ENCODE assay signal across 9 cellular contexts in the genomic region with DNA sequence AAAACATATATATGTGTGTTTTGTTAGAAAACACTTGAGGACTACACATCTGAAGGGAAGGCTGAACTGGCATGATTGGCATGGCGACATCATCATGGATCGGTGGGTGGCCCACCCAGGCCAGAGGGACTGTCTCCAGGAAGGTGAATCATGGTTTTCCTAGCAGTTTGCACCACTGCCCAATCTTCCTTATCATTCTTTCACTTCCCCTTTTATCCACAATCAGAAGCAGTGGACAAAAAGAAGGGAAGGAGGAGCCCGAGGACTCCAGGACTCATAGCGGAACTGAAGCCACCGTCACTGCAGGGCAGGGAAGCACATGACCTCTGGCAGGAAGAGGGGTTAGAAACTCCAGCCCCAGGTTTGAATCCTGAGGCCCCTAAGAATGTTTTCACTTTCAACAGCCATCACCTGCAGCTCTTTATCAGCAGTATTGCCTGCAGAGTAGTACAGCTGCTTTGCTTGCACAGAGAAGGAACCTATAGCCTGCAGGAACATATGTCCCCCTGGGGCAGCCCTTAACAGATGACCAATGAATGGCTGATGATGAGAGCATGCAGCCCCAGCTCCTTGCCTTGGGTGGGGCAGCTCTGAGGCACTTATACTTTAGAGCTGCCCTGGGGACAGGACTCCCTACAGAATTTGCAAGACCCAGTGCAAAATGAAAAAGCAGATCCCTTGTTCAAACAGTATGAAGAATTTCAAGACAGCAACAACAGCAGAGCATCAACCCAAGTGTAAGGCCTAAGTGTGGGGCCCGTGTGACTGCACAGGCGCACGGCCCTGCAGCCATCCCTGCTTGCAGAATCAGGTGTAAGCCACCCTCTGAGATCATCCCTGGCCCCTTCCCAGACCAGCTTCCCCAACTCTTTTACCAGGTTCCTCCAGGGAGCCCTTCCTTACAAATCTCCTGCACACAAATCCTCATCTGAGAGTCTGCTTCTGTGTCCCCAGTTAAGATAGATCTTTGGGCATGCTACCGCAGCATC.
DNase-seq lines count a peak whose midpoint lies in the region; ATAC-seq, FAIRE-seq and TF ChIP-seq lines count a peak whose summit lies in the region.
"Had no signal": no experiment of that assay in that cellular context is flagged by ENCODE, and none has a peak within 500 bp of the region (broad histone marks: within the 10 kb centered on the region; RNA-seq: fewer than 3 reads in every experiment).

No MANE protein-coding gene starts in this region.

- H3K9me3 ChIP-seq in liver (ENCODE audit: control insufficient read depth in 4 of 4, low read length in 3 of 4) (no peaks in the 10 kb centered on the region), HepG2 (ENCODE audit: low read length) (no peaks in the 10 kb centered on the region), mammary epithelial cell (replicated peaks; ENCODE audit: insufficient read depth, low read length) (no peaks in the 10 kb centered on the region), A673 (ENCODE audit: low read depth, low read length, poor library complexity, severe bottlenecking) (no peaks in the 10 kb centered on the region)

- BruUV-seq in HepG2 (replicated peaks; lab: Mats Ljungman, UMichigan) (no TSS peak), mammary epithelial cell (replicated peaks; lab: Mats Ljungman, UMichigan) (no TSS peak), A673 (replicated peaks; lab: Mats Ljungman, UMichigan) (no TSS peak)

- TF ChIP-seq CTCF in liver (IDR thresholded peaks at IDR 0.05; ENCODE audit: low read depth, low read length, missing input control) (no peak), HepG2 (CRISPR knock-in tag; IDR thresholded peaks at IDR 0.05) (no peak), mammary epithelial cell (conservative IDR thresholded peaks at IDR 0.05 in 1 of 2, IDR thresholded peaks at IDR 0.05 in 1 of 2; ENCODE audit: extremely low read depth in 1 of 2, insufficient read depth in 1 of 2, low read depth in 1 of 2, low read length in 2 of 2) (no peak), A673 (conservative IDR thresholded peaks at IDR 0.05; ENCODE audit: low read depth, low read length) (no peak)

- POLR2A ChIA-PET in HepG2 (lab: Yijun Ruan, JAX): interaction anchor here (1.3 kb wide), 1 partner anchor 11 kb away, joined by 3 read pairs; no protein-coding TSS in a partner anchor
- POLR2A ChIA-PET in A673 (lab: Charles Lee; ENCODE audit: low non-redundant PET): no interaction called here

- no peak overlapping the region for H2AFZ ChIP-seq in HepG2 (ENCODE audit: low read length)
- H2AFZ ChIP-seq in mammary epithelial cell (ENCODE audit: low read depth, low read length): peak overlapping the region; percentile 15

- 81% methylated on average over 9 of the region's 9 CpGs for WGBS in liver
- WGBS in HepG2 (ENCODE audit: low lambda C conversion rate): 97% methylated on average over 6 of the region's 9 CpGs
- 69% methylated on average over 9 of the region's 9 CpGs for WGBS in mammary epithelial cell (ENCODE audit: low coverage, missing lambda C conversion rate)

- CTCF ChIA-PET in HepG2 (lab: Yijun Ruan, JAX; ENCODE audit: low intra/inter-chr PET ratio, low total read pairs): no interaction called here
- CTCF ChIA-PET in mammary epithelial cell (lab: Charles Lee; ENCODE audit: low non-redundant PET): no interaction called here
- CTCF ChIA-PET in A673 (lab: Charles Lee): no interaction called here

- no peak for ATAC-seq in HepG2
- ATAC-seq in sciatic nerve: peak; percentile 57
- no peak for ATAC-seq in GM19455 (IDR thresholded peaks at IDR 0.05; ENCODE audit: unreplicated experiment)

- H3K79me2 ChIP-seq in HepG2 (ENCODE audit: insufficient read depth, low read length): no peaks in the 10 kb centered on the region
- H3K79me2 ChIP-seq in mammary epithelial cell (ENCODE audit: insufficient read depth, low read length): no peaks in the 10 kb centered on the region

- in situ Hi-C loops in HepG2 (cut with HindIII; ENCODE audit: extremely low pct_ligation_motif_present, low pct_unique_long_range_greater_than_20kb) (no loop called here), mammary epithelial cell (cut with MboI; ENCODE audit: low sequenced_read_pairs in 2 of 2) (loop anchor here in 1 of 2 donors (25.0 kb wide), 1 partner anchor 239 kb away; a partner anchor contains a TSS)

- no peak for DNase-seq in HepG2 (ENCODE audit: low spot score)
- DNase-seq in M059J (ENCODE audit: low read depth): peak; percentile 84
- no peak for DNase-seq in mammary epithelial cell
- no peak for DNase-seq in sciatic nerve (ENCODE audit: low spot score)
- no peak for DNase-seq in SK-N-DZ (ENCODE audit: low spot score)
- no peak for DNase-seq in A673 (ENCODE audit: low spot score)

- H3K27ac ChIP-seq in liver (ENCODE audit: low read depth in 1 of 2, low read length in 2 of 2): no peak overlapping the region
- no peak overlapping the region for H3K27ac ChIP-seq in HepG2 (ENCODE audit: extremely low read length, insufficient read depth, low read length)
- H3K27ac ChIP-seq in mammary epithelial cell (ENCODE audit: insufficient read depth, low read depth, low read length): no peak overlapping the region
- no peak overlapping the region for H3K27ac ChIP-seq in A673 (ENCODE audit: low read depth, low read length, poor library complexity, severe bottlenecking)

- TF ChIP-seq RAD21 in liver (IDR thresholded peaks at IDR 0.05): peak in 1 of 2 donors; percentile 23
- no peak for TF ChIP-seq RAD21 in HepG2 (CRISPR knock-in tag; IDR thresholded peaks at IDR 0.05)

- TF ChIP-seq POLR2A in HepG2 (IDR thresholded peaks at IDR 0.05; ENCODE audit: insufficient read depth in 1 of 2, low read depth in 2 of 2, low read length in 2 of 2): no peak

- no peak overlapping the region for H3K9ac ChIP-seq in liver (ENCODE audit: low read depth in 1 of 2, low read length in 2 of 2)
- no peak overlapping the region for H3K9ac ChIP-seq in HepG2 (ENCODE audit: insufficient read depth, low read depth, low read length)
- H3K9ac ChIP-seq in mammary epithelial cell (ENCODE audit: insufficient read depth, low read length): no peak overlapping the region

- H3K4me2 ChIP-seq in HepG2 (ENCODE audit: low read depth, low read length) (no peak overlapping the region), mammary epithelial cell (ENCODE audit: insufficient read depth, low read depth, low read length) (no peak overlapping the region)

- H3K36me3 ChIP-seq in liver (ENCODE audit: control insufficient read depth in 4 of 4, insufficient read depth in 3 of 4, low read depth in 1 of 4, low read length in 3 of 4) (no peaks in the 10 kb centered on the region), HepG2 (replicated peaks in 1 of 2; ENCODE audit: control insufficient read depth in 1 of 2, insufficient read depth in 2 of 2, low read length in 2 of 2) (no peaks in the 10 kb centered on the region; a peak in 1 of 5 replicates), mammary epithelial cell (ENCODE audit: insufficient read depth, low read length) (no peaks in the 10 kb centered on the region), A673 (ENCODE audit: insufficient read depth, low read length, poor library complexity, severe bottlenecking) (no peaks in the 10 kb centered on the region)

- dilution Hi-C loops in mammary epithelial cell (cut with HindIII; ENCODE audit: low sequenced_read_pairs): loop anchor here (5.0 to 10.0 kb wide), 2 partner anchors 94 to 223 kb away; no protein-coding TSS in a partner anchor

- no peak for FAIRE-seq in HepG2 (lab: Jason Lieb, UNC)
- FAIRE-seq: G401.6 had no signal

- H4K20me1 ChIP-seq in HepG2 (ENCODE audit: insufficient read depth, low read length) (no peaks in the 10 kb centered on the region), mammary epithelial cell (ENCODE audit: insufficient read depth, low read length) (no peaks in the 10 kb centered on the region)

- intact Hi-C loops in HepG2 (cut with micrococcal nuclease; ENCODE audit: unreplicated experiment): no loop called here
- intact Hi-C loops in mammary epithelial cell (cut with micrococcal nuclease): no loop called here
- intact Hi-C loops in sciatic nerve (cut with DNase I): no loop called here
- intact Hi-C loops in A673 (cut with micrococcal nuclease; ENCODE audit: unreplicated experiment): no loop called here

- H3K4me1 ChIP-seq in liver (ENCODE audit: control insufficient read depth in 4 of 4, insufficient read depth in 4 of 4, low read length in 3 of 4) (no peaks in the 10 kb centered on the region), HepG2 (ENCODE audit: insufficient read depth, low read length) (peaks cover 19% of the 10 kb centered on the region), mammary epithelial cell (ENCODE audit: insufficient read depth, low read length) (peaks cover 25% of the 10 kb centered on the region), A673 (ENCODE audit: insufficient read depth, low read length, poor library complexity, severe bottlenecking) (no peaks in the 10 kb centered on the region)

- no peak for TF ChIP-seq EP300 in HepG2 (IDR thresholded peaks at IDR 0.05; ENCODE audit: low read depth in 2 of 2, low read length in 2 of 2)
- TF ChIP-seq EP300 in HepG2 (CRISPR knock-in tag; IDR thresholded peaks at IDR 0.05; ENCODE audit: borderline replicate concordance): no peak

- H3K4me3 ChIP-seq in liver (ENCODE audit: low read depth in 1 of 3, low read length in 3 of 3): no peak overlapping the region
- H3K4me3 ChIP-seq in HepG2 (replicated peaks in 1 of 3; ENCODE audit: insufficient read depth in 1 of 3, low read depth in 2 of 3, low read length in 3 of 3): no peak overlapping the region
- H3K4me3 ChIP-seq in mammary epithelial cell (replicated peaks in 1 of 3; ENCODE audit: insufficient read depth in 1 of 3, low read depth in 2 of 3, low read length in 3 of 3): no peak overlapping the region
- no peak overlapping the region for H3K4me3 ChIP-seq in A673 (ENCODE audit: low read depth, low read length, poor library complexity, severe bottlenecking)

- H3K27me3 ChIP-seq in liver (ENCODE audit: control insufficient read depth in 4 of 4, insufficient read depth in 4 of 4, low read length in 3 of 4) (no peaks in the 10 kb centered on the region), HepG2 (ENCODE audit: control insufficient read depth in 1 of 2, insufficient read depth in 2 of 2, low read length in 2 of 2) (no peaks in the 10 kb centered on the region), mammary epithelial cell (ENCODE audit: insufficient read depth, low read length) (no peaks in the 10 kb centered on the region), A673 (replicated peaks; ENCODE audit: insufficient read depth, low read depth, low read length, poor library complexity) (no peaks in the 10 kb centered on the region)

TF ChIP-seq in liver, 16 proteins besides CTCF, POLR2A, EP300 and RAD21 (continues in another document):
- TF ChIP-seq FOXA1 (IDR thresholded peaks at IDR 0.05): no peak
- TF ChIP-seq NR2F2 (IDR thresholded peaks at IDR 0.05): peak; percentile 37

TF ChIP-seq in HepG2, 621 proteins besides CTCF, POLR2A, EP300 and RAD21 (continues in another document):
- TF ChIP-seq ZNF589 (CRISPR knock-in tag; conservative IDR thresholded peaks at IDR 0.05): no peak
- TF ChIP-seq FOXA1 (IDR thresholded peaks at IDR 0.05): no peak
- no peak for TF ChIP-seq FOXA1 (CRISPR knock-in tag; IDR thresholded peaks at IDR 0.05)
- TF ChIP-seq, protein P1, sequence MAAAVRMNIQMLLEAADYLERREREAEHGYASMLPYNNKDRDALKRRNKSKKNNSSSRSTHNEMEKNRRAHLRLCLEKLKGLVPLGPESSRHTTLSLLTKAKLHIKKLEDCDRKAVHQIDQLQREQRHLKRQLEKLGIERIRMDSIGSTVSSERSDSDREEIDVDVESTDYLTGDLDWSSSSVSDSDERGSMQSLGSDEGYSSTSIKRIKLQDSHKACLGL (CRISPR knock-in tag; IDR thresholded peaks at IDR 0.05): no peak
